Comparison of ENCODE assay signal across 20 cellular contexts in the genomic region with DNA sequence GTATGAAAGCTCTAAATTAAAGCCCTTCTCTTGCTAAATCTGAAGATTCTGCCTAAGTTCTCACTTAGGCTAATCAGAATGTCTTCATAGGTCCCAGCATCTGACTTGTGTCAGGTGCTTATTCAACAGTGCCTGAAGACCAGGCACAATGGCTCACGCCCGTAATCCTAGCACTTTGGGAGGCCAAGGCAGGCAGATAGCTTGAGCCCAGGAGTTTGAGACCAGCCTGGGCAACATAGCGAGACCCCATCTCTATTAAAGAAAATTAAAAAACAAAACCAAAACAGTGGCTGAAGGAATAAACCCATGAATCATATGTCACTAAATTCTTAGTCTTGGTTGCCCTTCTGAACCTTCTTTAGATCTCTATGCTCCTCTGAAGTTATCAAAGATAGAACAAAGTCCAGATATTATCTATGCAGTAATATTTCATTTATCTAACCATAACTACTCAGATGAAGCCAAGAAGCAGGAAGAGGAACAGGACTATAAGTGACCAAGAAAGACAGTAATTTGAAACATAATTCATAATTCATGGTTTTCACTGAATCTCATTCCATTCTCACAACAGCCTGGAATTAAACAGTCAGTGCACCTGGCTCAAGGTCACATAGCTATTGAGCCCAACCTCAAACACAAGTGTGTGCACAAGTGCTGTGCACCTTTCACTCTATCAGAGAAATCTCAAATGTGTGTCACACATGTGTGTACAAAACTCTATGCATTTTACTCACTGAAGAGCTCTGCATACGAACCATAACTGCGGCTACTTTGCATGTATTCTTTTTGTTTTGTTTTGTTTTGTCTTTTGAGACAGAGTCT. TPM values are rescaled to one million over a fixed set of nuclear protein-coding genes. Genes with fewer than 3 reads are reported as not detected.
DNase-seq lines count a peak whose midpoint lies in the region; ATAC-seq, FAIRE-seq and TF ChIP-seq lines count a peak whose summit lies in the region.
"Had no signal": no experiment of that assay in that cellular context is flagged by ENCODE, and none has a peak within 500 bp of the region (broad histone marks: within the 10 kb centered on the region; RNA-seq: fewer than 3 reads in every experiment).

No MANE protein-coding gene starts in this region.

- no peak overlapping the region for H3K23ac ChIP-seq in trophoblast cell (ENCODE audit: low read length)

- TF ChIP-seq RAD21 in A549 (conservative IDR thresholded peaks at IDR 0.05 in 1 of 2, IDR thresholded peaks at IDR 0.05 in 1 of 2), result no peak

- H3K18ac ChIP-seq in trophoblast cell (ENCODE audit: low read length), result no peak overlapping the region

- H2AFZ ChIP-seq in OCI-LY7 (ENCODE audit: low read length) (no peak overlapping the region), trophoblast cell (ENCODE audit: insufficient read depth, low read length, poor library complexity) (no peak overlapping the region)
- H2AFZ ChIP-seq: GM23248 had no signal

- H3K27ac ChIP-seq in A549 (no peak overlapping the region; a peak in 1 of 6 replicates), OCI-LY7 (ENCODE audit: low read depth, low read length, poor library complexity, severe bottlenecking) (peak overlapping the region; percentile 48), duodenal mucosa (ENCODE audit: low read depth, low read length) (peak overlapping the region; percentile 32), trophoblast cell (ENCODE audit: low read depth, low read length) (no peak overlapping the region), foreskin keratinocyte (no peak overlapping the region)
- H3K27ac ChIP-seq: BLaER1, GM23248 had no signal

- FAIRE-seq in A549 (lab: Jason Lieb, UNC), result no peak

- H3K9me3 ChIP-seq in A549 (no peaks in the 10 kb centered on the region), OCI-LY7 (ENCODE audit: low read length) (no peaks in the 10 kb centered on the region), duodenal mucosa (ENCODE audit: control insufficient read depth in 1 of 2, low read length in 2 of 2) (no peaks in the 10 kb centered on the region), trophoblast cell (ENCODE audit: insufficient read depth, low read depth, low read length) (peaks cover 1% of the 10 kb centered on the region)
- H3K9me3 ChIP-seq: BLaER1 had no signal

- no peak for TF ChIP-seq EP300 in A549 (IDR thresholded peaks at IDR 0.05)

- no peak for ATAC-seq in A549
- ATAC-seq in foreskin keratinocyte, result no peak
- no peak for ATAC-seq in GM18909 (IDR thresholded peaks at IDR 0.05; ENCODE audit: poor library complexity, unreplicated experiment)
- ATAC-seq in GM18520 (IDR thresholded peaks at IDR 0.05; ENCODE audit: unreplicated experiment), result no peak
- ATAC-seq: HCT116, PC-3 had no signal

- peak overlapping the region; percentile 21 for H4K91ac ChIP-seq in trophoblast cell (ENCODE audit: low read depth, low read length)

- peaks cover 93% of the 10 kb centered on the region for H3K79me2 ChIP-seq in OCI-LY7 (ENCODE audit: insufficient read depth, low read depth, low read length)
- H3K79me2 ChIP-seq in trophoblast cell (ENCODE audit: control insufficient read depth, insufficient read depth, low read length, poor library complexity), result peaks cover 2% of the 10 kb centered on the region

- TF ChIP-seq CTCF in A549 (IDR thresholded peaks at IDR 0.05), result no peak
- TF ChIP-seq CTCF in OCI-LY7 (conservative IDR thresholded peaks at IDR 0.05; ENCODE audit: low read length), result no peak
- TF ChIP-seq CTCF in foreskin keratinocyte (conservative IDR thresholded peaks at IDR 0.05), result no peak

- H3K4me1 ChIP-seq in A549 (peaks cover 18% of the 10 kb centered on the region), OCI-LY7 (ENCODE audit: insufficient read depth, low read length, poor library complexity, severe bottlenecking) (peaks cover 85% of the 10 kb centered on the region), duodenal mucosa (ENCODE audit: control insufficient read depth in 1 of 2, insufficient read depth in 2 of 2, low read length in 2 of 2) (peaks cover 21 to 25% of the 10 kb centered on the region in 2 donors), trophoblast cell (ENCODE audit: control insufficient read depth in 1 of 2, insufficient read depth in 2 of 2, low read length in 2 of 2) (peaks cover 3 to 15% of the 10 kb centered on the region in 2 experiments), foreskin keratinocyte (peaks cover 8% of the 10 kb centered on the region)

- no peaks in the 10 kb centered on the region for H3K9me2 ChIP-seq in OCI-LY7 (ENCODE audit: insufficient read depth, low read length)

- H3K9ac ChIP-seq in duodenal mucosa (ENCODE audit: low read depth in 1 of 2, low read length in 2 of 2) (no peak overlapping the region), trophoblast cell (ENCODE audit: low read length) (no peak overlapping the region)
- H3K9ac ChIP-seq: BLaER1, GM23248 had no signal

- no peak overlapping the region for H2BK5ac ChIP-seq in trophoblast cell (ENCODE audit: low read depth, low read length, poor library complexity)

- H2AK5ac ChIP-seq in trophoblast cell (ENCODE audit: low read length), result no peak overlapping the region

- H4K12ac ChIP-seq in trophoblast cell (ENCODE audit: low read depth, low read length), result no peak overlapping the region

- H2BK120ac ChIP-seq in trophoblast cell (ENCODE audit: insufficient read depth, low read length, poor library complexity), result no peak overlapping the region

- no peak overlapping the region for H2BK12ac ChIP-seq in trophoblast cell (ENCODE audit: low read length)

- 65% methylated on average over 5 of the region's 5 CpGs for WGBS in A549 (ENCODE audit: missing lambda C conversion rate)
- no CpG with 5 or more reads among the region's 5 CpGs for WGBS in trophoblast cell (ENCODE audit: extremely low coverage, insufficient coverage, insufficient read length)

- H3K4me2 ChIP-seq in A549, result peak overlapping the region; percentile 27; the same call in 1 of the 3 replicates
- H3K4me2 ChIP-seq in OCI-LY7 (ENCODE audit: low read length), result peak overlapping the region; percentile 51
- H3K4me2 ChIP-seq in trophoblast cell (ENCODE audit: low read length), result no peak overlapping the region
- H3K4me2 ChIP-seq: BLaER1 had no signal

- no TSS peak for BruUV-seq in OCI-LY7 (replicated peaks; lab: Mats Ljungman, UMichigan)

- peaks cover 36% of the 10 kb centered on the region for H3K36me3 ChIP-seq in OCI-LY7 (ENCODE audit: insufficient read depth, low read length)
- no peaks in the 10 kb centered on the region for H3K36me3 ChIP-seq in duodenal mucosa (ENCODE audit: control insufficient read depth in 1 of 2, insufficient read depth in 2 of 2, low read length in 2 of 2)
- no peaks in the 10 kb centered on the region for H3K36me3 ChIP-seq in trophoblast cell (ENCODE audit: control insufficient read depth in 1 of 2, insufficient read depth in 2 of 2, low read length in 2 of 2)
- H3K36me3 ChIP-seq: BLaER1 had no signal

- H3K27me3 ChIP-seq in duodenal mucosa (ENCODE audit: control insufficient read depth in 1 of 2, insufficient read depth in 2 of 2, low read length in 2 of 2) (no peaks in the 10 kb centered on the region), trophoblast cell (ENCODE audit: insufficient read depth, low read length) (no peaks in the 10 kb centered on the region), foreskin keratinocyte (no peaks in the 10 kb centered on the region)
- H3K27me3 ChIP-seq: BLaER1 had no signal

- H3K79me1 ChIP-seq in trophoblast cell (ENCODE audit: low read length), result peaks cover 11% of the 10 kb centered on the region

- DNase-seq in A549 (ENCODE audit: low read depth in 1 of 2, low spot score in 1 of 2), result no peak
- DNase-seq in OCI-LY7 (ENCODE audit: low spot score), result no peak
- DNase-seq in trophoblast cell, result no peak
- DNase-seq in foreskin keratinocyte, result no peak
- no peak for DNase-seq in SIG-M5 (lab: John Stamatoyannopoulos, UW)
- DNase-seq: 8988T, DMS153, EL, GM23248, KG1, NCI-H1436, NCI-H2029 treated with DMSO at 0.1 percent for 48 hours, NCI-H2171 treated with DMSO at 0.1 percent for 48 hours, NCI-H748 treated with DMSO at 0.1 percent for 48 hours, PC-3 had no signal

- H3K14ac ChIP-seq in trophoblast cell (ENCODE audit: low read length), result no peak overlapping the region

- CTCF ChIA-PET in A549 (lab: Yijun Ruan, JAX), result interaction anchor here (0.5 to 2.3 kb wide), 10 partner anchors 11 to 239 kb away, joined by 3 to 8 read pairs (median 4); no protein-coding TSS in a partner anchor
- CTCF ChIA-PET in OCI-LY7 (lab: Charles Lee; ENCODE audit: unreplicated experiment), result interaction anchor here (1.4 kb wide), 1 partner anchor 18 kb away, joined by 3 read pairs; no protein-coding TSS in a partner anchor

- intact Hi-C loops in OCI-LY7 (cut with micrococcal nuclease; ENCODE audit: unreplicated experiment), result no loop called here

- no peak for TF ChIP-seq POLR2A in A549 (IDR thresholded peaks at IDR 0.05; ENCODE audit: low read length)

- H3K4ac ChIP-seq in trophoblast cell (ENCODE audit: low read depth, low read length), result no peak overlapping the region

- H3K4me3 ChIP-seq in A549, result no peak overlapping the region
- H3K4me3 ChIP-seq in OCI-LY7 (ENCODE audit: low read depth, low read length, poor library complexity, severe bottlenecking), result peak overlapping the region; percentile 31
- peak overlapping the region; percentile 22 to 55 for H3K4me3 ChIP-seq in duodenal mucosa (ENCODE audit: low read depth in 1 of 2, low read length in 2 of 2)
- H3K4me3 ChIP-seq in trophoblast cell (ENCODE audit: low read depth, low read length), result no peak overlapping the region
- H3K4me3 ChIP-seq: BLaER1, GM23248 had no signal

- no peak overlapping the region for H4K8ac ChIP-seq in trophoblast cell (ENCODE audit: low read depth, low read length)

- H4K20me1 ChIP-seq in OCI-LY7 (ENCODE audit: insufficient read depth, low read length), result no peaks in the 10 kb centered on the region
- H4K20me1 ChIP-seq: BLaER1 had no signal

- POLR2A ChIA-PET in A549 (lab: Yijun Ruan, JAX), result interaction anchor here (0.6 kb wide), 1 partner anchor 11 kb away, joined by 3 read pairs; no protein-coding TSS in a partner anchor
- POLR2A ChIA-PET in OCI-LY7 (lab: Charles Lee), result interaction anchor here (0.6 to 4.1 kb wide), 12 partner anchors 7 to 338 kb away, joined by 3 to 21 read pairs (median 4); no protein-coding TSS in a partner anchor

RNA-seq across cellular contexts. Expression of gene SLC7A7, which starts 6.6 kb away (rescaled TPM):
- polyA plus RNA-seq in A549 (2011; rRNA removed) (86.8 and 104 TPM in 2 replicates), A549 (2017; fragmentation: RNase III; extraction: RNeasy Plus Mini Kit Qiagen cat#74134 plus additional on column Dnase treatment) (30.1 to 44.2 TPM (median 39.8 TPM) in 3 replicates), foreskin keratinocyte (0.41 and 0.59 TPM in 2 replicates)
- 12.2 and 16.5 TPM in 2 replicates for polyA plus RNA-seq in A549 (2012; cell fraction: cytosol; rRNA removed)
- polyA plus RNA-seq in A549 (2012; cell fraction: nucleus; rRNA removed), result 13.7 and 22.7 TPM in 2 replicates
- 111 and 138 TPM in 2 replicates for polyA minus RNA-seq in A549 (2011; rRNA and poly(A)+ RNA removed)
- 30.6 and 32.7 TPM in 2 replicates for total RNA-seq in OCI-LY7 (2014; rRNA removed; shearing (Covaris generic))
- total RNA-seq in OCI-LY7 (2022) (50.0 and 59.2 TPM in 2 replicates), foreskin keratinocyte (0.75 and 1.1 TPM in 2 replicates)
- 44.4 and 49.4 TPM in 2 replicates for polyA plus RNA-seq in trophoblast cell (2013)
- total RNA-seq: PC-3 had no signal

RNA-seq across cellular contexts. Expression of gene MRPL52, which starts 21.1 kb away (rescaled TPM):
- polyA plus RNA-seq in A549 (2011; rRNA removed), result 113 and 116 TPM in 2 replicates
- polyA plus RNA-seq in A549 (2012; cell fraction: cytosol; rRNA removed), result 97.7 and 110 TPM in 2 replicates
- 56.3 and 70.8 TPM in 2 replicates for polyA plus RNA-seq in A549 (2012; cell fraction: nucleus; rRNA removed)
- polyA plus RNA-seq in A549 (2017; fragmentation: RNase III; extraction: RNeasy Plus Mini Kit Qiagen cat#74134 plus additional on column Dnase treatment), result 172 to 173 TPM (median 172 TPM) in 3 replicates
- polyA minus RNA-seq in A549 (2011; rRNA and poly(A)+ RNA removed), result 18.3 and 23.2 TPM in 2 replicates
- total RNA-seq in OCI-LY7 (2014; rRNA removed; shearing (Covaris generic)), result 100 and 126 TPM in 2 replicates
- total RNA-seq in OCI-LY7 (2022), result 164 and 181 TPM in 2 replicates
- polyA plus RNA-seq in trophoblast cell (2013), result 216 and 219 TPM in 2 replicates
- 176 and 219 TPM in 2 replicates for total RNA-seq in foreskin keratinocyte
- polyA plus RNA-seq in foreskin keratinocyte, result 418 and 434 TPM in 2 replicates

RNA-seq across cellular contexts. Expression of gene MMP14, which starts 27.8 kb away (rescaled TPM):
- 1.9 and 2.5 TPM in 2 replicates for polyA plus RNA-seq in A549 (2011; rRNA removed)
- 1.9 TPM in 2 replicates for polyA plus RNA-seq in A549 (2012; cell fraction: cytosol; rRNA removed)
- 13.2 and 13.8 TPM in 2 replicates for polyA plus RNA-seq in A549 (2012; cell fraction: nucleus; rRNA removed)
- polyA plus RNA-seq in A549 (2017; fragmentation: RNase III; extraction: RNeasy Plus Mini Kit Qiagen cat#74134 plus additional on column Dnase treatment), result 1.1 to 2.0 TPM (median 1.5 TPM) in 3 replicates
- 1.7 and 2.3 TPM in 2 replicates for polyA minus RNA-seq in A549 (2011; rRNA and poly(A)+ RNA removed)
- 2.8 TPM in 2 replicates for total RNA-seq in OCI-LY7 (2014; rRNA removed; shearing (Covaris generic))
- 9.0 and 11.9 TPM in 2 replicates for total RNA-seq in OCI-LY7 (2022)
- polyA plus RNA-seq in trophoblast cell (2013), result 1,258 and 1,302 TPM in 2 replicates
- total RNA-seq in foreskin keratinocyte, result 234 and 241 TPM in 2 replicates
- polyA plus RNA-seq in foreskin keratinocyte, result 148 and 159 TPM in 2 replicates

RNA-seq across cellular contexts. Expression of gene OXA1L, which starts 42.1 kb away (rescaled TPM):
- polyA plus RNA-seq in A549 (2011; rRNA removed) (199 and 247 TPM in 2 replicates), A549 (2017; fragmentation: RNase III; extraction: RNeasy Plus Mini Kit Qiagen cat#74134 plus additional on column Dnase treatment) (126 to 133 TPM (median 132 TPM) in 3 replicates), foreskin keratinocyte (85.0 and 92.2 TPM in 2 replicates)
- 178 and 242 TPM in 2 replicates for polyA plus RNA-seq in A549 (2012; cell fraction: cytosol; rRNA removed)
- polyA plus RNA-seq in A549 (2012; cell fraction: nucleus; rRNA removed), result 207 and 247 TPM in 2 replicates
- polyA minus RNA-seq in A549 (2011; rRNA and poly(A)+ RNA removed), result 140 and 154 TPM in 2 replicates
- 128 and 153 TPM in 2 replicates for total RNA-seq in OCI-LY7 (2014; rRNA removed; shearing (Covaris generic))
- total RNA-seq in OCI-LY7 (2022) (141 and 150 TPM in 2 replicates), foreskin keratinocyte (78.7 and 85.8 TPM in 2 replicates)
- 77.7 and 78.2 TPM in 2 replicates for polyA plus RNA-seq in trophoblast cell (2013)

Comparison
In these comparisons a context has a peak if more than half of its experiments do, and no peak if none do; other contexts are left out.
1. H3K27ac ChIP-seq: peak in OCI-LY7 (single experiment) and duodenal mucosa (single experiment); none in A549 (0 of 2), trophoblast cell (single experiment) and foreskin keratinocyte (single experiment).
2. H3K4me3 ChIP-seq: peak in OCI-LY7 (single experiment) and duodenal mucosa (2 of 2); none in A549 (single experiment) and trophoblast cell (single experiment).
3. RNA of gene SLC7A7, which starts 6.6 kb away (total RNA-seq): 30.6 to 59.2 TPM in OCI-LY7; 0.75 to 1.1 TPM in foreskin keratinocyte; every median in the first group is over 10 times any median in the second.
4. RNA of gene MMP14, which starts 27.8 kb away (total RNA-seq): 234 to 241 TPM in foreskin keratinocyte; 2.8 to 11.9 TPM in OCI-LY7; every median in the first group is over 10 times any median in the second.